Comparison of ENCODE assay signal across 10 cellular contexts in genomic region chr14:74765721-74766120, GRCh38. TPM values are rescaled to one million over a fixed set of nuclear protein-coding genes. Genes with fewer than 3 reads are reported as not detected.
DNase-seq lines count a peak whose midpoint lies in the region; ATAC-seq, FAIRE-seq and TF ChIP-seq lines count a peak whose summit lies in the region.
"Had no signal": no experiment of that assay in that cellular context is flagged by ENCODE, and none has a peak within 500 bp of the region (broad histone marks: within the 10 kb centered on the region; RNA-seq: fewer than 3 reads in every experiment).

No MANE protein-coding gene starts in this region.

- no peaks in the 10 kb centered on the region for H3K9me3 Mint-ChIP-seq in Calu3 (ENCODE audit: low read depth, unreplicated experiment)

- no peak for ATAC-seq in GM21367 (IDR thresholded peaks at IDR 0.05; ENCODE audit: unreplicated experiment)
- ATAC-seq: left lobe of liver had no signal

- H3K4me1 ChIP-seq in colonic mucosa (peaks cover 8% of the 10 kb centered on the region), neuron (ENCODE audit: insufficient read depth, low read length) (peaks cover 42% of the 10 kb centered on the region)

- H3K4me1 Mint-ChIP-seq in Calu3 (ENCODE audit: low read depth, unreplicated experiment), result peaks cover 24% of the 10 kb centered on the region

- H3K9me3 ChIP-seq in colonic mucosa (no peaks in the 10 kb centered on the region), neuron (ENCODE audit: low read length) (no peaks in the 10 kb centered on the region)

- FAIRE-seq in GM19239 (lab: Jason Lieb, UNC), result no peak

- H3K27me3 Mint-ChIP-seq in Calu3 (ENCODE audit: unreplicated experiment), result no peaks in the 10 kb centered on the region

- no peak overlapping the region for H3K9ac ChIP-seq in colonic mucosa (ENCODE audit: low read depth in 2 of 2, low read length in 2 of 2)

- H3K4me3 ChIP-seq in NB4 (ENCODE audit: low read depth, low read length), result peak overlapping the region; percentile 78
- peak overlapping the region; percentile 7 for H3K4me3 ChIP-seq in colonic mucosa
- peak overlapping the region; percentile 74 for H3K4me3 ChIP-seq in neuron (ENCODE audit: low read length)

- BruUV-seq in Calu3 (replicated peaks; lab: Mats Ljungman, UMichigan), result no TSS peak

- CTCF ChIA-PET in Calu3 (lab: Charles Lee), result interaction anchor here (0.8 kb wide), 1 partner anchor 156 kb away, joined by 5 read pairs; no protein-coding TSS in a partner anchor

- peaks cover 39% of the 10 kb centered on the region for H3K36me3 Mint-ChIP-seq in Calu3 (ENCODE audit: insufficient read depth, unreplicated experiment)

- intact Hi-C loops in Calu3 (cut with micrococcal nuclease; ENCODE audit: unreplicated experiment), result loop anchor here (10.0 kb wide), 1 partner anchor 161 kb away; no protein-coding TSS in a partner anchor
- intact Hi-C loops in colonic mucosa (cut with DNase I), result no loop called here

- H3K4me3 Mint-ChIP-seq in Calu3 (ENCODE audit: low read depth, unreplicated experiment), result peak overlapping the region; percentile 81

- H3K27ac ChIP-seq in colonic mucosa, result no peak overlapping the region

- H3K27ac Mint-ChIP-seq in Calu3 (ENCODE audit: unreplicated experiment), result peak overlapping the region; percentile 39

- TF ChIP-seq CTCF in Calu3 (IDR thresholded peaks at IDR 0.05; ENCODE audit: unreplicated experiment), result no peak
- TF ChIP-seq CTCF in NB4 (IDR thresholded peaks at IDR 0.05; ENCODE audit: low read depth, low read length), result no peak
- TF ChIP-seq CTCF in colonic mucosa (IDR thresholded peaks at IDR 0.05), result no peak

- DNase-seq in Calu3 (no peak), NB4 (ENCODE audit: low read depth) (no peak), colonic mucosa (no peak), GM19239 (ENCODE audit: insufficient read length, low spot score) (no peak), NCI-H1417 (lab: John Stamatoyannopoulos, UW) (no peak), NCI-H1694 treated with DMSO at 0.1 percent for 48 hours (lab: John Stamatoyannopoulos, UW) (no peak)
- DNase-seq: NCI-H345 had no signal

- TF ChIP-seq POLR2A in NB4 (IDR thresholded peaks at IDR 0.05; ENCODE audit: extremely low read depth, insufficient read length), result no peak

- H3K27me3 ChIP-seq in colonic mucosa (no peaks in the 10 kb centered on the region), neuron (ENCODE audit: insufficient read depth, low read length) (no peaks in the 10 kb centered on the region)

- H3K36me3 ChIP-seq in colonic mucosa (no peaks in the 10 kb centered on the region), neuron (ENCODE audit: insufficient read depth, low read length) (no peaks in the 10 kb centered on the region)

- H2AFZ ChIP-seq in neuron (ENCODE audit: low read depth, low read length), result no peak overlapping the region

RNA-seq across cellular contexts. Expression of gene YLPM1, which starts 2.6 kb away (rescaled TPM):
- total RNA-seq in Calu3 (2022) (66.5 and 67.5 TPM in 2 replicates), colonic mucosa (10 to 100 TPM; 36.1 to 41.7 TPM)

RNA-seq across cellular contexts. Expression of gene FCF1, which starts 52.8 kb away (rescaled TPM):
- total RNA-seq in Calu3 (2022) (58.0 and 60.9 TPM in 2 replicates), colonic mucosa (10 to 100 TPM; 40.3 to 42.2 TPM)

RNA-seq across cellular contexts. Expression of gene AREL1, which starts 52.8 kb away (rescaled TPM):
- total RNA-seq in Calu3 (2022) (31.9 and 40.3 TPM in 2 replicates), colonic mucosa (10 to 100 TPM; 37.2 to 37.5 TPM)

Comparison
In these comparisons a context has a peak if more than half of its experiments do, and no peak if none do; other contexts are left out.
1. H3K4me3 ChIP-seq: peak in every context shown above with its lines; median percentile 78 in NB4; 74 in neuron; 7 in colonic mucosa.